In the genomic region with DNA sequence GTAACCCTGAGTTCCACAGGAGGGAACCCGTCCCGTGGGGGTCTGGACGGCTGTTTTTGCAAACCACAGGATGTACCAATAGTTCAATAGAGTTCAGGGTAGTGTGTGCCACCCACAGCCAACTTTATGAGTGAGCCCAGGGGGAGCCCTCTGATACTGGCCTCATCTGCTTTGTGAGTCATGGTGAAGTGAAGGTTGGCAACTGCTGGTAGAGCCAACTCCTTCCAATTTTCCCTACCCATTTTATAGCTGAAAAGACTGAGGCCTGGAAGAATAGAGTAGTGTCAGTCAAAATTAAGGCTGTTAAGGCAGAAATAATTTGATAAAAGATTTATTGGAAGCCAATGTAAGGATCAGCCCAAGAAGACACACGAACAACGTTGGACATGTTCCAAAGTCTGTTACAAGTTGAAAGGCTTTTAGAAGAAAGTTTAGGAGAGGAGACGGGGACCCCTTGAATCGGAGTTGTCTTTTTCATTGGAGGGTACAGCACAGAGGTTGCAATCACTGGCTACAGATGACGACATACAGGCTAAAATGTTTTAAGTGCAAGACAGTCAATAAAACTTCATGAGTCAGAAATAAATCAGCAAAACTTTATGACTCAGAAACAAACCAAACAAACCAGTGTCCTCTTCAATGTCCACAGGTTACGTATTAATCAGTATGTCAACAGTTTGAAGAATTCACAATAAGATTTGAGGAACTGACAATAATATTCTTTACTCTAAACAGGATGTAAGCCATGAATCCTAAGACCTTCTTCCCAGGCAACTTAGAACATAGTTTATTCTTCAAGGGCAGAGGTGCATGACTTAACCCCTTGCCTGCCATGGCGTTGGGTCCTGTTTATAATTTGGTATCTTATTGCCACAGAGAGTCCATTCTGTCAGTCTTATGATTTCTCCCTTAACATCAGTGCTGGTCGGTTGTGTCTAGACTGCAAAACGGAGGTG, we compare ENCODE assay signal across 10 cellular contexts.
DNase-seq lines count a peak whose midpoint lies in the region; ATAC-seq and TF ChIP-seq lines count a peak whose summit lies in the region.
"Had no signal": no experiment of that assay in that cellular context is flagged by ENCODE, and none has a peak within 500 bp of the region (broad histone marks: within the 10 kb centered on the region; RNA-seq: fewer than 3 reads in every experiment).

No MANE protein-coding gene starts in this region.

- H3K9me3 ChIP-seq in lower lobe of right lung, result no peaks in the 10 kb centered on the region
- no peaks in the 10 kb centered on the region for H3K9me3 ChIP-seq in testis

- H3K27me3 ChIP-seq in lower lobe of right lung (ENCODE audit: low read depth), result no peaks in the 10 kb centered on the region
- no peaks in the 10 kb centered on the region for H3K27me3 ChIP-seq in testis

- intact Hi-C loops in lower lobe of right lung (cut with DNase I), result no loop called here
- intact Hi-C loops in posterior vena cava (cut with DNase I), result loop anchor here (10.0 kb wide), 2 partner anchors 57 to 407 kb away; no protein-coding TSS in a partner anchor
- intact Hi-C loops in testis (cut with DNase I; ENCODE audit: low total_unique reads), result no loop called here

- H3K36me3 ChIP-seq in lower lobe of right lung, result no peaks in the 10 kb centered on the region
- no peaks in the 10 kb centered on the region for H3K36me3 ChIP-seq in testis (ENCODE audit: low read depth, missing control alignments)

- H3K4me1 ChIP-seq in lower lobe of right lung (no peaks in the 10 kb centered on the region), testis (no peaks in the 10 kb centered on the region)

- H3K4me3 ChIP-seq in lower lobe of right lung (no peak overlapping the region), testis (no peak overlapping the region)

- no peak for TF ChIP-seq POLR2A in testis (IDR thresholded peaks at IDR 0.05)

- DNase-seq in LoVo (ENCODE audit: low spot score) (peak; percentile 96), T47D (ENCODE audit: low read depth in 1 of 2, low spot score in 1 of 2) (peak; percentile 29 to 59), lower lobe of right lung (no peak), posterior vena cava (ENCODE audit: low spot score) (no peak), NCI-H446 treated with DMSO at 0.1 percent for 48 hours (lab: John Stamatoyannopoulos, UW) (no peak), testis (no peak), SHP77 treated with DMSO at 0.1 percent for 48 hours (lab: John Stamatoyannopoulos, UW) (no peak)
- DNase-seq: activated CD4-positive, alpha-beta T cell treated with anti-CD3 and anti-CD28 coated beads, Interleukin-2, amount 10 ng/mL, durations not matched to agents 24 days and 14 days; NCI-H524 treated with DMSO at 0.1 percent for 48 hours had no signal

- in situ Hi-C loops in T47D (cut with HindIII; ENCODE audit: low pct_unique_long_range_greater_than_20kb, low sequenced_read_pairs), result no loop called here

- TF ChIP-seq CTCF in C4-2B (conservative IDR thresholded peaks at IDR 0.05) (0 out of 2 replicates have a peak, but pooled peaks have one; percentile 6), lower lobe of right lung (IDR thresholded peaks at IDR 0.05) (no peak), testis (IDR thresholded peaks at IDR 0.05) (no peak)

- ATAC-seq in lower lobe of right lung, result peak; percentile 56 to 79

- H3K27ac ChIP-seq in C4-2B, result peak overlapping the region; percentile 81
- H3K27ac ChIP-seq in lower lobe of right lung, result no peak overlapping the region
- H3K27ac ChIP-seq in testis, result no peak overlapping the region

- WGBS in testis, 2 donors, result 81 to 89% methylated on average over 12 of the region's 12 CpGs

Comparison
In these comparisons a context has a peak if more than half of its experiments do, and no peak if none do; other contexts are left out.
1. DNase-seq: peak in LoVo (single experiment) and T47D (2 of 2); none in lower lobe of right lung (single experiment), posterior vena cava (single experiment), NCI-H446 treated with DMSO at 0.1 percent for 48 hours (single experiment), testis (single experiment) and SHP77 treated with DMSO at 0.1 percent for 48 hours (single experiment).
2. intact Hi-C loops: an anchor here in posterior vena cava (10.0 kb wide); none called in lower lobe of right lung and testis.